In the genomic region with DNA sequence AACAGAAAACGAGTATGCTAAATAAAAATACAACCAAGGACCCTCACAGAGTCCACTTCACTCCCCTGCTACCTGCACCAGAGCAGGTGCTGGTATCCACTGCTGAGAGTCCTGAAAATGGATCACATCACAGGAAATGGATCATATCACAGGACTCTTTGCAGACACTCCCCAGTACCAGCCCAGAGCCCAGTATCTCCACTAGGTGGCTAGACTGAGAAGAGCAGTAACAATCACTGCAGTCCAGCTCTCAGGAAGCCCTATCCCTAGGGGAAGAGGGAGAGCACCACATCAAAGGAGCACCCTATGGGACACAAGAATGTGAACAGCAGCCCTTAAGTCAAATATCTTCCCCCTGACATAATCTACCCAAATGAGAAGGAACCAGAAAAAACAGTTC, we compare ENCODE assay signal across 27 cellular contexts. TPM values are rescaled to one million over a fixed set of nuclear protein-coding genes. Genes with fewer than 3 reads are reported as not detected.
DNase-seq lines count a peak whose midpoint lies in the region; ATAC-seq, FAIRE-seq and TF ChIP-seq lines count a peak whose summit lies in the region.
"Had no signal": no experiment of that assay in that cellular context is flagged by ENCODE, and none has a peak within 500 bp of the region (broad histone marks: within the 10 kb centered on the region; RNA-seq: fewer than 3 reads in every experiment).

No MANE protein-coding gene starts in this region.

- intact Hi-C loops in HepG2 (cut with micrococcal nuclease; ENCODE audit: unreplicated experiment): no loop called here

- CTCF ChIA-PET in HepG2 (lab: Yijun Ruan, JAX; ENCODE audit: low intra/inter-chr PET ratio, low total read pairs): no interaction called here
- CTCF ChIA-PET in RWPE1 (lab: Yijun Ruan, JAX): no interaction called here

- H3K36me3 ChIP-seq in HepG2 (replicated peaks in 1 of 2; ENCODE audit: control insufficient read depth in 1 of 2, insufficient read depth in 2 of 2, low read length in 2 of 2): no peaks in the 10 kb centered on the region
- H3K36me3 ChIP-seq: spleen had no signal

- no peaks in the 10 kb centered on the region for H3K4me1 ChIP-seq in HepG2 (ENCODE audit: insufficient read depth, low read length)
- H3K4me1 ChIP-seq: spleen had no signal

- POLR2A ChIA-PET in HepG2 (lab: Yijun Ruan, JAX) (no interaction called here), RWPE1 (lab: Yijun Ruan, JAX; ENCODE audit: low non-redundant PET) (no interaction called here)

- ATAC-seq in HepG2 (no peak), HG03521 (IDR thresholded peaks at IDR 0.05; ENCODE audit: unreplicated experiment) (no peak)
- ATAC-seq: activated naive CD8-positive, alpha-beta T cell treated with anti-CD3 and anti-CD28 coated beads, Interleukin-2, amount 50 U/mL, for 24 hours; esophagus mucosa had no signal

- H3K27ac ChIP-seq in VCaP (no peak overlapping the region), HepG2 (ENCODE audit: extremely low read length, insufficient read depth, low read length) (no peak overlapping the region), RWPE1 (no peak overlapping the region)
- H3K27ac ChIP-seq: HL-60, PC-9, SK-N-MC, spleen had no signal

- in situ Hi-C loops in HepG2 (cut with HindIII; ENCODE audit: extremely low pct_ligation_motif_present, low pct_unique_long_range_greater_than_20kb): no loop called here

- no peak for TF ChIP-seq EP300 in HepG2 (IDR thresholded peaks at IDR 0.05; ENCODE audit: low read depth in 2 of 2, low read length in 2 of 2)
- TF ChIP-seq EP300 in HepG2 (CRISPR knock-in tag; IDR thresholded peaks at IDR 0.05; ENCODE audit: borderline replicate concordance): no peak

- no peak overlapping the region for H2AFZ ChIP-seq in HepG2 (ENCODE audit: low read length)
- H2AFZ ChIP-seq: PC-9 had no signal

- H3K79me2 ChIP-seq in HepG2 (ENCODE audit: insufficient read depth, low read length): no peaks in the 10 kb centered on the region

- no peaks in the 10 kb centered on the region for H4K20me1 ChIP-seq in HepG2 (ENCODE audit: insufficient read depth, low read length)

- H3K4me2 ChIP-seq in HepG2 (ENCODE audit: low read depth, low read length): no peak overlapping the region
- H3K4me2 ChIP-seq: PC-9 had no signal

- TF ChIP-seq RAD21 in HepG2 (CRISPR knock-in tag; IDR thresholded peaks at IDR 0.05): no peak

- no peak for FAIRE-seq in HepG2 (lab: Jason Lieb, UNC)
- FAIRE-seq: frontal cortex, keratinocyte had no signal

- H3K4me3 ChIP-seq in HepG2 (replicated peaks in 1 of 3; ENCODE audit: insufficient read depth in 1 of 3, low read depth in 2 of 3, low read length in 3 of 3): no peak overlapping the region
- H3K4me3 ChIP-seq: PC-9, SK-N-MC, spleen had no signal

- no TSS peak for BruUV-seq in HepG2 (replicated peaks; lab: Mats Ljungman, UMichigan)

- peak; percentile 28 for TF ChIP-seq CTCF in GM12873 (IDR thresholded peaks at IDR 0.05; ENCODE audit: insufficient read depth, low read depth, low read length, missing control alignments)
- TF ChIP-seq CTCF in VCaP (conservative IDR thresholded peaks at IDR 0.05): peak; percentile 47
- TF ChIP-seq CTCF in HepG2 (CRISPR knock-in tag; IDR thresholded peaks at IDR 0.05): no peak
- TF ChIP-seq CTCF in RWPE1 (conservative IDR thresholded peaks at IDR 0.05; ENCODE audit: low read depth): no peak

- DNase-seq in NCI-H2029 (lab: John Stamatoyannopoulos, UW) (peak; percentile 56), HepG2 (ENCODE audit: low spot score) (peak; percentile 1), RWPE1 (ENCODE audit: low spot score) (no peak), NOMO-1 (lab: John Stamatoyannopoulos, UW; ENCODE audit: unreplicated experiment in 2 of 2) (no peak)
- DNase-seq: activated CD4-positive, alpha-beta memory T cell treated with anti-CD3 and anti-CD28 coated beads for 36 hours; activated CD4-positive, CD25-positive, alpha-beta regulatory T cell; activated gamma-delta T cell; activated naive CD8-positive, alpha-beta T cell treated with anti-CD3 and anti-CD28 coated beads, Interleukin-2, amount 50 U/mL, for 24 hours; COR-L47; GOT3; NCI-H226; NCI-H774; PC-9; spleen; stimulated activated CD4-positive, alpha-beta T cell treated with anti-CD3 and anti-CD28 coated beads, Interleukin-4, amount 100 ng/mL, for 1 hour; stimulated activated naive CD4-positive, alpha-beta T cell treated with Interleukin-2 at 50 U/mL for 16 hours; T-helper 2 cell had no signal

- no peaks in the 10 kb centered on the region for H3K27me3 ChIP-seq in HepG2 (ENCODE audit: control insufficient read depth in 1 of 2, insufficient read depth in 2 of 2, low read length in 2 of 2)
- H3K27me3 ChIP-seq: spleen had no signal

- H3K9me3 ChIP-seq in HepG2 (ENCODE audit: low read length): peaks cover 29% of the 10 kb centered on the region

- TF ChIP-seq POLR2A in HepG2 (IDR thresholded peaks at IDR 0.05; ENCODE audit: insufficient read depth in 1 of 2, low read depth in 2 of 2, low read length in 2 of 2): no peak

- WGBS in HepG2 (ENCODE audit: low lambda C conversion rate): 0% methylated on average over 1 of the region's 1 CpG

- H3K9ac ChIP-seq in HepG2 (ENCODE audit: insufficient read depth, low read depth, low read length): no peak overlapping the region

TF ChIP-seq in HepG2, 621 proteins besides CTCF, POLR2A, EP300 and RAD21:
- no peak for TF ChIP-seq ZNF83 (CRISPR knock-in tag; IDR thresholded peaks at IDR 0.05; ENCODE audit: borderline replicate concordance)
- TF ChIP-seq ZNF260 (CRISPR knock-in tag; IDR thresholded peaks at IDR 0.05; ENCODE audit: borderline replicate concordance, low read depth): no peak
- TF ChIP-seq ZNF263 (CRISPR knock-in tag; IDR thresholded peaks at IDR 0.05): peak; percentile 58; the same call in 1 of the 2 replicates
- TF ChIP-seq, protein P1, sequence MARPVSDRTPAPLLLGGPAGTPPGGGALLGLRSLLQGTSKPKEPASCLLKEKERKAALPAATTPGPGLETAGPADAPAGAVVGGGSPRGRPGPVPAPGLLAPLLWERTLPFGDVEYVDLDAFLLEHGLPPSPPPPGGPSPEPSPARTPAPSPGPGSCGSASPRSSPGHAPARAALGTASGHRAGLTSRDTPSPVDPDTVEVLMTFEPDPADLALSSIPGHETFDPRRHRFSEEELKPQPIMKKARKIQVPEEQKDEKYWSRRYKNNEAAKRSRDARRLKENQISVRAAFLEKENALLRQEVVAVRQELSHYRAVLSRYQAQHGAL (CRISPR knock-in tag; IDR thresholded peaks at IDR 0.05; ENCODE audit: not compliant biosample characterization): no peak
TF ChIP-seq in HepG2: peak in this region for 1.

RNA-seq across cellular contexts. Expression of a gene that starts 28.0 kb away (rescaled TPM):
- total RNA-seq in HepG2 (2016; rRNA removed; fragmentation: Illumina TruSeq; extraction: Trizol): not detected in 2 replicates
- not detected in 2 replicates for total RNA-seq in HepG2 (2016; cell fraction: cytosol; rRNA removed; fragmentation: Illumina TruSeq; extraction: Trizol; ENCODE audit: low read depth)
- 0.09 TPM in 1 of 2 replicates, not detected in the other for total RNA-seq in HepG2 (2016; cell fraction: insoluble cytoplasmic fraction; rRNA removed; fragmentation: Illumina TruSeq; extraction: Trizol)
- total RNA-seq in HepG2 (2016; cell fraction: membrane; rRNA removed; fragmentation: Illumina TruSeq; extraction: Trizol): not detected in 2 replicates
- total RNA-seq in HepG2 (2016; cell fraction: nucleus; rRNA removed; fragmentation: Illumina TruSeq; extraction: Trizol): 0.16 TPM in 1 of 2 replicates, not detected in the other
- not detected in 2 replicates for polyA plus RNA-seq in HepG2 (2011; rRNA removed)
- not detected in 2 replicates for polyA plus RNA-seq in HepG2 (2011; cell fraction: cytosol; rRNA removed)
- not detected in 2 replicates for polyA plus RNA-seq in HepG2 (2011; cell fraction: nucleus; rRNA removed)
- polyA plus RNA-seq in HepG2 (2012): not detected in 2 replicates
- polyA plus RNA-seq in HepG2 (2016; cell fraction: cytosol; fragmentation: Illumina TruSeq; extraction: Trizol; ENCODE audit: low read depth): 0.09 TPM in 1 of 2 replicates, not detected in the other
- polyA plus RNA-seq in HepG2 (2016; cell fraction: insoluble cytoplasmic fraction; fragmentation: Illumina TruSeq; extraction: Trizol; ENCODE audit: low read depth): not detected in 2 replicates
- polyA plus RNA-seq in HepG2 (2016; cell fraction: membrane; fragmentation: Illumina TruSeq; extraction: Trizol; ENCODE audit: low read depth): not detected in 2 replicates
- polyA plus RNA-seq in HepG2 (2016; cell fraction: nucleus; fragmentation: Illumina TruSeq; extraction: Trizol; ENCODE audit: insufficient read depth, low read depth): not detected in 2 replicates
- not detected in 2 replicates for polyA minus RNA-seq in HepG2 (2011; rRNA and poly(A)+ RNA removed; ENCODE audit: low replicate concordance)
- polyA minus RNA-seq in HepG2 (2011; cell fraction: cytosol; rRNA and poly(A)+ RNA removed): not detected in 2 replicates
- 0.62 TPM in 1 of 2 replicates, not detected in the other for polyA minus RNA-seq in HepG2 (2011; cell fraction: nucleus; rRNA and poly(A)+ RNA removed)
- total RNA-seq: activated CD4-positive, alpha-beta memory T cell treated with anti-CD3 and anti-CD28 coated beads for 36 hours; chondrocyte; esophagus mucosa; PC-9 had no signal
- polyA plus RNA-seq: IgD-negative memory B cell, keratinocyte had no signal

Comparison
In these comparisons a context has a peak if more than half of its experiments do, and no peak if none do; other contexts are left out.
1. CTCF ChIP-seq: peak in GM12873 (single experiment) and VCaP (single experiment); none in HepG2 (single experiment) and RWPE1 (single experiment).
2. DNase-seq: peak in NCI-H2029 (single experiment) and HepG2 (single experiment); none in RWPE1 (single experiment) and NOMO-1 (0 of 2).